Comparison of ENCODE assay signal across 8 cellular contexts in the genomic region with DNA sequence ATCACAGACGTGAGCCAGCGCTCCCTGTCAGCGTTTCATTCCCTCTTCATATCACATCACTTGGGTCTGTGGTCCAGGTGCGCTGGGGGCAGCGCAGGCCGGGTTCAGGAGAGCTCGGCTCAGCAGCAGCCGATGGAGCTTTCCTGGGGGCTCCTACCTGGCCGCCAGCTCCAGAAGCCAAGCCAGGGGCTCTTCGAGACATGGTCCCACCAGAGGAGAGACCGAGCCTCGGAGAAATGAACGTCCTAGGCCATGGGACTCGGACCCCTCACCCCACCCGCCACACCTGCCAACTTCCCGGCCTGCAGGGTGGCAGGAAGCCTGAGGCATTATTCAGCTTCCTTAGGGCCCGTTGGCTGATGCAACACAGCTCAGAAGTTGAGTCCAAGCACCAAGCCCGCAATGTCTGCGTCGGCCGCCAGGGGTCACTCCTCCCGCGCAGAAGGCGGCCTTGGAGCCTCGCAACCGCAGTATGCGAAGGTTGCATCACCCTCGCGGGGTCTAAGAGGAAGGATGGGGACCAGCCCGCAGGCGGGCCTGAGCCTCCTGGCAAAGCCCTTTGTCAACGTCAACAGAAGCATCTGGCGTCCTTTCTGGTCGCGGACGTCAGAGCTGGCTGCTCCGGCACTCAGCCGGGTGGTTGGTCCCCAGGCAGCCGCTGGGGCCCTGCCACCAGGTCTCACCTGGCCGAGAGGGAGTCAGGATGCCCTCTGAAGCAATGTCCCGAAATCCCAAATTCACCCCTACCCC. TPM values are rescaled to one million over a fixed set of nuclear protein-coding genes. Genes with fewer than 3 reads are reported as not detected.
DNase-seq lines count a peak whose midpoint lies in the region; ATAC-seq, FAIRE-seq and TF ChIP-seq lines count a peak whose summit lies in the region.

No MANE protein-coding gene starts in this region.

- H3K9me3 Mint-ChIP-seq in activated naive CD8-positive, alpha-beta T cell treated with anti-CD3 and anti-CD28 coated beads, Interleukin-2, amount 10 ng/mL, durations not matched to agents 7 days and 5 days, result no peaks in the 10 kb centered on the region

- H3F3A ChIP-seq in SU-DHL-6 (ENCODE audit: insufficient read depth), result peaks cover 34% of the 10 kb centered on the region

- peak overlapping the region; percentile 66 for H3K4me2 ChIP-seq in SU-DHL-6 (ENCODE audit: low read depth, low read length, poor library complexity, severe bottlenecking)

- intact Hi-C loops in posterior cingulate gyrus (cut with DNase I), result loop anchor here (1.0 kb wide), 1 partner anchor 92 kb away; no protein-coding TSS in a partner anchor

- POLR2A ChIA-PET in activated naive CD8-positive, alpha-beta T cell treated with anti-CD3 and anti-CD28 coated beads, Interleukin-2, amount 10 ng/mL, durations not matched to agents 7 days and 5 days (lab: Charles Lee), result interaction anchor here (0.6 to 3.8 kb wide), 27 partner anchors 10 to 959 kb away, joined by 3 to 191 read pairs (median 6); a partner anchor contains a TSS

- H3K4me1 Mint-ChIP-seq in activated naive CD8-positive, alpha-beta T cell treated with anti-CD3 and anti-CD28 coated beads, Interleukin-2, amount 10 ng/mL, durations not matched to agents 7 days and 5 days, result peaks cover 46% of the 10 kb centered on the region

- H3K9ac ChIP-seq in SU-DHL-6 (ENCODE audit: low read length), result peak overlapping the region; percentile 78

- H3K36me3 Mint-ChIP-seq in activated naive CD8-positive, alpha-beta T cell treated with anti-CD3 and anti-CD28 coated beads, Interleukin-2, amount 10 ng/mL, durations not matched to agents 7 days and 5 days, result no peaks in the 10 kb centered on the region

- peak overlapping the region; percentile 76 for H3K4me3 Mint-ChIP-seq in activated naive CD8-positive, alpha-beta T cell treated with anti-CD3 and anti-CD28 coated beads, Interleukin-2, amount 10 ng/mL, durations not matched to agents 7 days and 5 days

- H3K4me1 ChIP-seq in cardiac muscle cell (ENCODE audit: low read depth), result no peaks in the 10 kb centered on the region

- peak; percentile 83 for FAIRE-seq in urothelium cell line (lab: Jason Lieb, UNC)

- TF ChIP-seq CTCF in GM12801 (IDR thresholded peaks at IDR 0.05; ENCODE audit: extremely low read depth, insufficient read length) (peak; percentile 55), SU-DHL-6 (IDR thresholded peaks at IDR 0.05; ENCODE audit: insufficient read depth, low read length, poor library complexity, severe bottlenecking) (peak; percentile 53), cardiac muscle cell (IDR thresholded peaks at IDR 0.05; ENCODE audit: low read depth, low read length) (peak; percentile 77)

- H3K9me3 ChIP-seq in SU-DHL-6 (ENCODE audit: insufficient read depth, low read length), result no peaks in the 10 kb centered on the region
- H3K9me3 ChIP-seq in cardiac muscle cell (ENCODE audit: low read depth), result no peaks in the 10 kb centered on the region

- H3K36me3 ChIP-seq in SU-DHL-6 (ENCODE audit: low read length) (no peaks in the 10 kb centered on the region), cardiac muscle cell (no peaks in the 10 kb centered on the region)

- peak; percentile 48 for ATAC-seq in HG02623 (IDR thresholded peaks at IDR 0.05; ENCODE audit: unreplicated experiment)
- peak; percentile 80 for ATAC-seq in activated naive CD8-positive, alpha-beta T cell treated with anti-CD3 and anti-CD28 coated beads, Interleukin-2, amount 10 ng/mL, durations not matched to agents 7 days and 5 days (ENCODE audit: low read depth)

- DNase-seq in NCI-H1105 (lab: John Stamatoyannopoulos, UW) (peak; percentile 72), cardiac muscle cell (ENCODE audit: low read depth in 1 of 2, low spot score in 1 of 2) (peak; percentile 87 to 98), posterior cingulate gyrus (peak; percentile 82 to 98 (median 92)), urothelium cell line (ENCODE audit: low spot score) (peak; percentile 89)
- peak; percentile 98 for DNase-seq in activated naive CD8-positive, alpha-beta T cell treated with anti-CD3 and anti-CD28 coated beads, Interleukin-2, amount 10 ng/mL, durations not matched to agents 7 days and 5 days

- H3K9me2 ChIP-seq in SU-DHL-6 (replicated peaks; ENCODE audit: insufficient read depth, low read length), result no peaks in the 10 kb centered on the region

- H3K4me3 ChIP-seq in SU-DHL-6 (ENCODE audit: insufficient read depth, low read length, poor library complexity, severe bottlenecking) (peak overlapping the region; percentile 48), cardiac muscle cell (no peak overlapping the region)

- no peak overlapping the region for H2AFZ ChIP-seq in SU-DHL-6 (ENCODE audit: low read depth, low read length, severe bottlenecking)

- no peaks in the 10 kb centered on the region for H3K27me3 Mint-ChIP-seq in activated naive CD8-positive, alpha-beta T cell treated with anti-CD3 and anti-CD28 coated beads, Interleukin-2, amount 10 ng/mL, durations not matched to agents 7 days and 5 days

- H3K27me3 ChIP-seq in SU-DHL-6 (ENCODE audit: low read length), result no peaks in the 10 kb centered on the region
- no peaks in the 10 kb centered on the region for H3K27me3 ChIP-seq in cardiac muscle cell

- peak overlapping the region; percentile 91 for H3K27ac ChIP-seq in SU-DHL-6 (ENCODE audit: low read depth, low read length)
- no peak overlapping the region for H3K27ac ChIP-seq in cardiac muscle cell

- H3K79me2 ChIP-seq in SU-DHL-6 (ENCODE audit: insufficient read depth, low read length), result peaks cover 19% of the 10 kb centered on the region

- peak overlapping the region; percentile 98 for H3K27ac Mint-ChIP-seq in activated naive CD8-positive, alpha-beta T cell treated with anti-CD3 and anti-CD28 coated beads, Interleukin-2, amount 10 ng/mL, durations not matched to agents 7 days and 5 days

- H4K20me1 ChIP-seq in SU-DHL-6 (ENCODE audit: low read depth, low read length), result no peaks in the 10 kb centered on the region

RNA-seq across cellular contexts. Expression of a gene that starts 13.2 kb away (rescaled TPM):
- total RNA-seq in activated naive CD8-positive, alpha-beta T cell treated with anti-CD3 and anti-CD28 coated beads, Interleukin-2, amount 10 ng/mL, durations not matched to agents 7 days and 5 days, result 100 to 1,000 TPM in 1 of 2 experiments, 10 to 100 TPM in 1; 99.4 to 105 TPM
- 18.0 and 22.7 TPM in 2 replicates for total RNA-seq in cardiac muscle cell
- polyA plus RNA-seq in cardiac muscle cell, result 13.7 and 17.7 TPM in 2 replicates
